Comparison of ENCODE assay signal across 18 cellular contexts in genomic region chr14:54979039-54979438, GRCh38. TPM values are rescaled to one million over a fixed set of nuclear protein-coding genes. Genes with fewer than 3 reads are reported as not detected.
DNase-seq lines count a peak whose midpoint lies in the region; ATAC-seq and TF ChIP-seq lines count a peak whose summit lies in the region.
"Had no signal": no experiment of that assay in that cellular context is flagged by ENCODE, and none has a peak within 500 bp of the region (broad histone marks: within the 10 kb centered on the region; RNA-seq: fewer than 3 reads in every experiment).

No MANE protein-coding gene starts in this region.

- peaks cover 48% of the 10 kb centered on the region for H3K36me3 Mint-ChIP-seq in activated CD4-positive, alpha-beta memory T cell treated with anti-CD3 and anti-CD28 coated beads, Interleukin-2, amount 10 ng/mL, durations not matched to agents 7 days and 5 days (ENCODE audit: low read depth)
- peaks cover 24% of the 10 kb centered on the region for H3K36me3 Mint-ChIP-seq in activated CD4-positive, alpha-beta memory T cell treated with anti-CD3 and anti-CD28 coated beads for 36 hours
- H3K36me3 Mint-ChIP-seq in CD8-positive, alpha-beta T cell = peaks cover 11% of the 10 kb centered on the region
- H3K36me3 Mint-ChIP-seq in T-helper 17 cell (ENCODE audit: low read depth) (no peaks in the 10 kb centered on the region), memory B cell (peaks cover 2% of the 10 kb centered on the region)
- H3K36me3 Mint-ChIP-seq: CD4-positive, alpha-beta memory T cell had no signal

- H3K9me3 Mint-ChIP-seq in activated CD4-positive, alpha-beta memory T cell treated with anti-CD3 and anti-CD28 coated beads, Interleukin-2, amount 10 ng/mL, durations not matched to agents 7 days and 5 days = no peaks in the 10 kb centered on the region
- H3K9me3 Mint-ChIP-seq in activated CD4-positive, alpha-beta memory T cell treated with anti-CD3 and anti-CD28 coated beads for 36 hours = no peaks in the 10 kb centered on the region
- H3K9me3 Mint-ChIP-seq in CD8-positive, alpha-beta T cell = no peaks in the 10 kb centered on the region
- no peaks in the 10 kb centered on the region for H3K9me3 Mint-ChIP-seq in memory B cell
- H3K9me3 Mint-ChIP-seq: CD4-positive, alpha-beta memory T cell had no signal

- no peaks in the 10 kb centered on the region for H3K4me1 ChIP-seq in CD8-positive, alpha-beta T cell (ENCODE audit: insufficient read depth, low read length)
- H3K4me1 ChIP-seq: BE2C had no signal

- TF ChIP-seq CTCF in CD8-positive, alpha-beta T cell (IDR thresholded peaks at IDR 0.05) = no peak

- no peak for DNase-seq in activated CD4-positive, alpha-beta memory T cell treated with anti-CD3 and anti-CD28 coated beads, Interleukin-2, amount 10 ng/mL, durations not matched to agents 7 days and 5 days
- no peak for DNase-seq in activated CD4-positive, alpha-beta memory T cell treated with anti-CD3 and anti-CD28 coated beads for 36 hours
- DNase-seq in CD8-positive, alpha-beta T cell = no peak
- no peak for DNase-seq in T-helper 17 cell
- no peak for DNase-seq in memory B cell (ENCODE audit: low spot score in 2 of 2)
- no peak for DNase-seq in AG20443 (ENCODE audit: low spot score)
- no peak for DNase-seq in HCEC 1CT
- DNase-seq in kidney tubule cell (ENCODE audit: low spot score) = no peak
- DNase-seq: BE2C; CD4-positive, alpha-beta memory T cell; COR-L47; DMS153; DMS79 treated with DMSO at 0.1 percent for 48 hours; EL; GM23248; H7 had no signal

- ATAC-seq in CD8-positive, alpha-beta T cell = no peak
- ATAC-seq in T-helper 17 cell (no peak), memory B cell (ENCODE audit: low read depth) (no peak)

- no peak overlapping the region for H3K27ac ChIP-seq in CD8-positive, alpha-beta T cell (ENCODE audit: low read depth, low read length)
- H3K27ac ChIP-seq: C4-2B, GM23248, HL-60 had no signal

- CTCF ChIA-PET in activated CD4-positive, alpha-beta memory T cell treated with anti-CD3 and anti-CD28 coated beads, Interleukin-2, amount 10 ng/mL, durations not matched to agents 7 days and 5 days (lab: Charles Lee) = no interaction called here
- CTCF ChIA-PET in activated CD4-positive, alpha-beta memory T cell treated with anti-CD3 and anti-CD28 coated beads for 36 hours (lab: Charles Lee) = no interaction called here
- CTCF ChIA-PET in CD8-positive, alpha-beta T cell (lab: Charles Lee) = no interaction called here

- H3K27ac Mint-ChIP-seq in activated CD4-positive, alpha-beta memory T cell treated with anti-CD3 and anti-CD28 coated beads, Interleukin-2, amount 10 ng/mL, durations not matched to agents 7 days and 5 days = peak overlapping the region; percentile 5
- no peak overlapping the region for H3K27ac Mint-ChIP-seq in activated CD4-positive, alpha-beta memory T cell treated with anti-CD3 and anti-CD28 coated beads for 36 hours
- peak overlapping the region; percentile 67 for H3K27ac Mint-ChIP-seq in CD8-positive, alpha-beta T cell
- H3K27ac Mint-ChIP-seq in T-helper 17 cell (peak overlapping the region; percentile 73), memory B cell (peak overlapping the region; percentile 11)

- H3K27me3 ChIP-seq in CD8-positive, alpha-beta T cell (ENCODE audit: insufficient read depth, low read length) = no peaks in the 10 kb centered on the region
- H3K27me3 ChIP-seq: BE2C had no signal

- no peak overlapping the region for H3K4me3 ChIP-seq in CD8-positive, alpha-beta T cell (ENCODE audit: low read depth, low read length)
- H3K4me3 ChIP-seq: GM23248 had no signal

- intact Hi-C loops in activated CD4-positive, alpha-beta memory T cell treated with anti-CD3 and anti-CD28 coated beads for 36 hours (cut with micrococcal nuclease) = no loop called here
- intact Hi-C loops in CD8-positive, alpha-beta T cell (cut with DNase I, micrococcal nuclease) = no loop called here

- H3K27me3 Mint-ChIP-seq in activated CD4-positive, alpha-beta memory T cell treated with anti-CD3 and anti-CD28 coated beads, Interleukin-2, amount 10 ng/mL, durations not matched to agents 7 days and 5 days = no peaks in the 10 kb centered on the region
- no peaks in the 10 kb centered on the region for H3K27me3 Mint-ChIP-seq in activated CD4-positive, alpha-beta memory T cell treated with anti-CD3 and anti-CD28 coated beads for 36 hours
- H3K27me3 Mint-ChIP-seq in CD8-positive, alpha-beta T cell (ENCODE audit: low read depth) = no peaks in the 10 kb centered on the region
- H3K27me3 Mint-ChIP-seq in T-helper 17 cell (no peaks in the 10 kb centered on the region), memory B cell (no peaks in the 10 kb centered on the region)
- H3K27me3 Mint-ChIP-seq: CD4-positive, alpha-beta memory T cell had no signal

- POLR2A ChIA-PET in activated CD4-positive, alpha-beta memory T cell treated with anti-CD3 and anti-CD28 coated beads, Interleukin-2, amount 10 ng/mL, durations not matched to agents 7 days and 5 days (lab: Charles Lee) = interaction anchor here (1.0 kb wide), 1 partner anchor 76 kb away, joined by 3 read pairs; no protein-coding TSS in a partner anchor
- POLR2A ChIA-PET in activated CD4-positive, alpha-beta memory T cell treated with anti-CD3 and anti-CD28 coated beads for 36 hours (lab: Charles Lee) = no interaction called here
- POLR2A ChIA-PET in CD8-positive, alpha-beta T cell (lab: Charles Lee) = no interaction called here

- H3K4me3 Mint-ChIP-seq in activated CD4-positive, alpha-beta memory T cell treated with anti-CD3 and anti-CD28 coated beads, Interleukin-2, amount 10 ng/mL, durations not matched to agents 7 days and 5 days = no peak overlapping the region
- H3K4me3 Mint-ChIP-seq in activated CD4-positive, alpha-beta memory T cell treated with anti-CD3 and anti-CD28 coated beads for 36 hours = no peak overlapping the region
- no peak overlapping the region for H3K4me3 Mint-ChIP-seq in CD8-positive, alpha-beta T cell
- H3K4me3 Mint-ChIP-seq in T-helper 17 cell = no peak overlapping the region
- H3K4me3 Mint-ChIP-seq in memory B cell = no peak overlapping the region
- H3K4me3 Mint-ChIP-seq: CD4-positive, alpha-beta memory T cell had no signal

- H3K9me3 ChIP-seq in CD8-positive, alpha-beta T cell (ENCODE audit: low read length) = no peaks in the 10 kb centered on the region
- H3K9me3 ChIP-seq in T-helper 17 cell (ENCODE audit: control insufficient read depth, low read length, poor library complexity, severe bottlenecking) = no peaks in the 10 kb centered on the region
- H3K9me3 ChIP-seq: BE2C had no signal

- H3K4me1 Mint-ChIP-seq in activated CD4-positive, alpha-beta memory T cell treated with anti-CD3 and anti-CD28 coated beads, Interleukin-2, amount 10 ng/mL, durations not matched to agents 7 days and 5 days = peaks cover 24% of the 10 kb centered on the region
- no peaks in the 10 kb centered on the region for H3K4me1 Mint-ChIP-seq in activated CD4-positive, alpha-beta memory T cell treated with anti-CD3 and anti-CD28 coated beads for 36 hours (ENCODE audit: low read depth)
- no peaks in the 10 kb centered on the region for H3K4me1 Mint-ChIP-seq in CD8-positive, alpha-beta T cell (ENCODE audit: low read depth)
- peaks cover 3% of the 10 kb centered on the region for H3K4me1 Mint-ChIP-seq in T-helper 17 cell
- no peaks in the 10 kb centered on the region for H3K4me1 Mint-ChIP-seq in memory B cell

- no peaks in the 10 kb centered on the region for H3K36me3 ChIP-seq in CD8-positive, alpha-beta T cell (ENCODE audit: insufficient read depth, low read length)

RNA-seq across cellular contexts. Expression of gene WDHD1, which starts 47.9 kb away (rescaled TPM):
- total RNA-seq in activated CD4-positive, alpha-beta memory T cell treated with anti-CD3 and anti-CD28 coated beads, Interleukin-2, amount 10 ng/mL, durations not matched to agents 7 days and 5 days = 10 to 100 TPM; 36.2 to 36.9 TPM
- 10 to 100 TPM; 62.4 to 63.2 TPM for total RNA-seq in activated CD4-positive, alpha-beta memory T cell treated with anti-CD3 and anti-CD28 coated beads for 36 hours
- 1 to 10 TPM; 1.2 to 1.6 TPM for total RNA-seq in CD8-positive, alpha-beta T cell
- 1 to 10 TPM; 2.7 to 2.8 TPM for total RNA-seq in T-helper 17 cell

RNA-seq across cellular contexts. Expression of gene SOCS4, which starts 48.0 kb away (rescaled TPM):
- total RNA-seq in activated CD4-positive, alpha-beta memory T cell treated with anti-CD3 and anti-CD28 coated beads, Interleukin-2, amount 10 ng/mL, durations not matched to agents 7 days and 5 days = 10 to 100 TPM; 24.2 to 32.0 TPM
- total RNA-seq in activated CD4-positive, alpha-beta memory T cell treated with anti-CD3 and anti-CD28 coated beads for 36 hours = 10 to 100 TPM; 24.4 to 25.3 TPM
- 10 to 100 TPM; 22.6 to 24.0 TPM for total RNA-seq in CD8-positive, alpha-beta T cell
- total RNA-seq in T-helper 17 cell = 10 to 100 TPM; 26.5 to 27.3 TPM

Comparison
In these comparisons a context has a peak if more than half of its experiments do, and no peak if none do; other contexts are left out.
1. RNA of gene WDHD1, which starts 47.9 kb away (total RNA-seq): 62.4 to 63.2 TPM in activated CD4-positive, alpha-beta memory T cell treated with anti-CD3 and anti-CD28 coated beads for 36 hours and 36.2 to 36.9 TPM in activated CD4-positive, alpha-beta memory T cell treated with anti-CD3 and anti-CD28 coated beads, Interleukin-2, amount 10 ng/mL, durations not matched to agents 7 days and 5 days; 2.7 to 2.8 TPM in T-helper 17 cell and 1.2 to 1.6 TPM in CD8-positive, alpha-beta T cell; every median in the first group is over 4 times any median in the second.